ENCODE assay signal across 29 cellular contexts in genomic region chr20:25494506-25495188, GRCh38.
"Had no signal": no experiment of that assay in that cellular context is flagged by ENCODE, and none has a peak within 500 bp of the region (broad histone marks: within the 10 kb centered on the region; RNA-seq: fewer than 3 reads in every experiment).

No MANE protein-coding gene starts in this region.

- H3K4me3 Mint-ChIP-seq: activated naive CD8-positive, alpha-beta T cell; activated T-cell treated with anti-CD3 and anti-CD28 coated beads, Interleukin-2, amount 50 U/mL, for 72 hours; effector memory CD8-positive, alpha-beta T cell; immature natural killer cell; mesothelial cell of epicardium; naive thymus-derived CD8-positive, alpha-beta T cell; stimulated activated memory B cell treated with anti-CD40 and anti-IgM and Interleukin-4, amounts not matched to agents 10 μg/mL and 1 μg/mL and 100 μg/mL, for 72 hours had no signal

- H3K27ac Mint-ChIP-seq: activated naive CD8-positive, alpha-beta T cell; activated T-cell treated with anti-CD3 and anti-CD28 coated beads, Interleukin-2, amount 50 U/mL, for 72 hours; effector memory CD8-positive, alpha-beta T cell; immature natural killer cell; mesothelial cell of epicardium; naive thymus-derived CD8-positive, alpha-beta T cell; stimulated activated memory B cell treated with anti-CD40 and anti-IgM and Interleukin-4, amounts not matched to agents 10 μg/mL and 1 μg/mL and 100 μg/mL, for 72 hours had no signal

- H3K9me3 ChIP-seq: adrenal gland, body of pancreas, heart left ventricle, pancreas, prostate gland, sigmoid colon, suprapubic skin, transverse colon had no signal

- H3K36me3 Mint-ChIP-seq: activated naive CD8-positive, alpha-beta T cell; immature natural killer cell; naive thymus-derived CD8-positive, alpha-beta T cell; stimulated activated memory B cell treated with anti-CD40 and anti-IgM and Interleukin-4, amounts not matched to agents 10 μg/mL and 1 μg/mL and 100 μg/mL, for 72 hours had no signal

- H3K27ac ChIP-seq: adrenal gland, body of pancreas, coronary artery, dorsolateral prefrontal cortex, heart left ventricle, pancreas, prostate gland, sigmoid colon, suprapubic skin, transverse colon had no signal

- H3K4me1 Mint-ChIP-seq: immature natural killer cell; mesothelial cell of epicardium; naive thymus-derived CD8-positive, alpha-beta T cell; stimulated activated memory B cell treated with anti-CD40 and anti-IgM and Interleukin-4, amounts not matched to agents 10 μg/mL and 1 μg/mL and 100 μg/mL, for 72 hours had no signal

- H3K9me3 Mint-ChIP-seq: activated T-cell treated with anti-CD3 and anti-CD28 coated beads, Interleukin-2, amount 50 U/mL, for 72 hours; effector memory CD8-positive, alpha-beta T cell; immature natural killer cell; mesothelial cell of epicardium; naive thymus-derived CD8-positive, alpha-beta T cell; stimulated activated memory B cell treated with anti-CD40 and anti-IgM and Interleukin-4, amounts not matched to agents 10 μg/mL and 1 μg/mL and 100 μg/mL, for 72 hours had no signal

- H3K27me3 Mint-ChIP-seq: activated naive CD8-positive, alpha-beta T cell; effector memory CD8-positive, alpha-beta T cell; naive thymus-derived CD8-positive, alpha-beta T cell had no signal

- H3K27me3 ChIP-seq: adrenal gland, body of pancreas, dorsolateral prefrontal cortex, heart left ventricle, pancreas, sigmoid colon, suprapubic skin, transverse colon had no signal

- H3K4me1 ChIP-seq: adrenal gland, body of pancreas, heart left ventricle, pancreas, prostate gland, sigmoid colon, transverse colon had no signal

- H3K4me3 ChIP-seq: adrenal gland, body of pancreas, coronary artery, dorsolateral prefrontal cortex, heart left ventricle, pancreas, prostate gland, sigmoid colon, suprapubic skin, transverse colon had no signal

- H3K36me3 ChIP-seq: adrenal gland, pancreas, prostate gland, transverse colon had no signal

- DNase-seq: activated CD4-positive, alpha-beta T cell treated with anti-CD3 and anti-CD28 coated beads for 4 hours; activated CD4-positive, alpha-beta T cell treated with anti-CD3 and anti-CD28 coated beads, Interleukin-2, amount 50 U/mL, for 4 hours; activated effector memory CD4-positive, alpha-beta T cell treated with Interleukin-2 at 50 U/mL for 16 hours; activated naive CD4-positive, alpha-beta T cell treated with Interleukin-2 at 50 U/mL for 16 hours; activated T-cell treated with anti-CD3 and anti-CD28 coated beads for 4 hours; activated T-cell treated with anti-CD3 and anti-CD28 coated beads, Interleukin-2, amount 50 U/mL, for 72 hours; adrenal gland; effector memory CD8-positive, alpha-beta T cell; foreskin fibroblast; immature natural killer cell; naive thymus-derived CD8-positive, alpha-beta T cell; retina; sigmoid colon; small intestine; stimulated activated CD4-positive, alpha-beta T cell treated with anti-CD3 and anti-CD28 coated beads, Interleukin-1b, Interleukin-23, amount 100 ng/mL, for 48 hours; stimulated activated CD4-positive, alpha-beta T cell treated with anti-CD3 and anti-CD28 coated beads, Interleukin-4, amount 100 ng/mL, for 4 hours; stimulated activated CD8-positive, alpha-beta memory T cell treated with anti-CD3 and anti-CD28 coated beads, Interleukin-4, amount 100 ng/mL, for 48 hours; transverse colon had no signal

- ATAC-seq: activated T-cell treated with anti-CD3 and anti-CD28 coated beads, Interleukin-2, amount 50 U/mL, for 72 hours; body of pancreas; effector memory CD8-positive, alpha-beta T cell; esophagus mucosa; naive thymus-derived CD8-positive, alpha-beta T cell; pancreas; stimulated activated memory B cell treated with anti-CD40 and anti-IgM and Interleukin-4, amounts not matched to agents 10 μg/mL and 1 μg/mL and 100 μg/mL, for 72 hours had no signal
